1 cellular context compared by ENCODE assay signal in the genomic region with DNA sequence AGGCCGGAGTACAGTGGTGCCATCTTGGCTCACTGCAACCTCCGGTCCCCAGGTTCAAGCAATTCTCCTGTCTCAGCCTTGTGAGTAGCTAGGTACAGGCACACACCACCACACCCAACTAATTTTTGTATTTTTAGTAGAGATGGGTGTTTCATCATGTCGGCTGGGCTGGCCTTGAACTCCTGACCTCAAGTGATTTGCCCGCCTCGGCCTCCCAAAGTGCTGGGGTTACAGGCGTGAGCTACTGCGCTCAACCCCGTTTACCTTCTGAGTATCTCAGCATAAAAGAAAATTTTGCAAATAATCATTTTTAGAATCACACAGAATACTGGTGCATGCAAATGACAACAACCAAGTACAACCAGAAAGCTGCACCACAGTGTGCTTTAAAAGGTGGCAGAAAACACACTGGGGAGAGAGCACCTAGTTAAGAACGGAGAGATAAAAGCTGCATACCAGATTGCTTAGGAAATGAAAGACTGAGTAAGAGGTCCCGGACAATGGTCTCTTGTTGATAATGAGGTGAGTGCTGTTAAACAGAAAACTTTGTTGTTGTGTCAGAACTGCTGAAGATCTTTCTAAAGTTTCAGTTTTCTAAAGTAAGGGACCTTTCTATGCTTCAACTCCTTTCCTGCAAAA.
TF ChIP-seq lines count a peak whose summit lies in the region.

No MANE protein-coding gene starts in this region.

TF ChIP-seq in HepG2, 621 proteins besides CTCF, POLR2A, EP300 and RAD21 (continued from another document and continues in another):
- TF ChIP-seq, protein P1, sequence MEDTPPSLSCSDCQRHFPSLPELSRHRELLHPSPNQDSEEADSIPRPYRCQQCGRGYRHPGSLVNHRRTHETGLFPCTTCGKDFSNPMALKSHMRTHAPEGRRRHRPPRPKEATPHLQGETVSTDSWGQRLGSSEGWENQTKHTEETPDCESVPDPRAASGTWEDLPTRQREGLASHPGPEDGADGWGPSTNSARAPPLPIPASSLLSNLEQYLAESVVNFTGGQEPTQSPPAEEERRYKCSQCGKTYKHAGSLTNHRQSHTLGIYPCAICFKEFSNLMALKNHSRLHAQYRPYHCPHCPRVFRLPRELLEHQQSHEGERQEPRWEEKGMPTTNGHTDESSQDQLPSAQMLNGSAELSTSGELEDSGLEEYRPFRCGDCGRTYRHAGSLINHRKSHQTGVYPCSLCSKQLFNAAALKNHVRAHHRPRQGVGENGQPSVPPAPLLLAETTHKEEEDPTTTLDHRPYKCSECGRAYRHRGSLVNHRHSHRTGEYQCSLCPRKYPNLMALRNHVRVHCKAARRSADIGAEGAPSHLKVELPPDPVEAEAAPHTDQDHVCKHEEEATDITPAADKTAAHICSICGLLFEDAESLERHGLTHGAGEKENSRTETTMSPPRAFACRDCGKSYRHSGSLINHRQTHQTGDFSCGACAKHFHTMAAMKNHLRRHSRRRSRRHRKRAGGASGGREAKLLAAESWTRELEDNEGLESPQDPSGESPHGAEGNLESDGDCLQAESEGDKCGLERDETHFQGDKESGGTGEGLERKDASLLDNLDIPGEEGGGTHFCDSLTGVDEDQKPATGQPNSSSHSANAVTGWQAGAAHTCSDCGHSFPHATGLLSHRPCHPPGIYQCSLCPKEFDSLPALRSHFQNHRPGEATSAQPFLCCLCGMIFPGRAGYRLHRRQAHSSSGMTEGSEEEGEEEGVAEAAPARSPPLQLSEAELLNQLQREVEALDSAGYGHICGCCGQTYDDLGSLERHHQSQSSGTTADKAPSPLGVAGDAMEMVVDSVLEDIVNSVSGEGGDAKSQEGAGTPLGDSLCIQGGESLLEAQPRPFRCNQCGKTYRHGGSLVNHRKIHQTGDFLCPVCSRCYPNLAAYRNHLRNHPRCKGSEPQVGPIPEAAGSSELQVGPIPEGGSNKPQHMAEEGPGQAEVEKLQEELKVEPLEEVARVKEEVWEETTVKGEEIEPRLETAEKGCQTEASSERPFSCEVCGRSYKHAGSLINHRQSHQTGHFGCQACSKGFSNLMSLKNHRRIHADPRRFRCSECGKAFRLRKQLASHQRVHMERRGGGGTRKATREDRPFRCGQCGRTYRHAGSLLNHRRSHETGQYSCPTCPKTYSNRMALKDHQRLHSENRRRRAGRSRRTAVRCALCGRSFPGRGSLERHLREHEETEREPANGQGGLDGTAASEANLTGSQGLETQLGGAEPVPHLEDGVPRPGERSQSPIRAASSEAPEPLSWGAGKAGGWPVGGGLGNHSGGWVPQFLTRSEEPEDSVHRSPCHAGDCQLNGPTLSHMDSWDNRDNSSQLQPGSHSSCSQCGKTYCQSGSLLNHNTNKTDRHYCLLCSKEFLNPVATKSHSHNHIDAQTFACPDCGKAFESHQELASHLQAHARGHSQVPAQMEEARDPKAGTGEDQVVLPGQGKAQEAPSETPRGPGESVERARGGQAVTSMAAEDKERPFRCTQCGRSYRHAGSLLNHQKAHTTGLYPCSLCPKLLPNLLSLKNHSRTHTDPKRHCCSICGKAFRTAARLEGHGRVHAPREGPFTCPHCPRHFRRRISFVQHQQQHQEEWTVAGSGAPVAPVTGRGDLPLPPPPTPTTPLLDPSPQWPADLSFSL (CRISPR knock-in tag; IDR thresholded peaks at IDR 0.05): 0 out of 2 replicates have a peak, but pooled peaks have one; percentile 38
- TF ChIP-seq, protein P2, sequence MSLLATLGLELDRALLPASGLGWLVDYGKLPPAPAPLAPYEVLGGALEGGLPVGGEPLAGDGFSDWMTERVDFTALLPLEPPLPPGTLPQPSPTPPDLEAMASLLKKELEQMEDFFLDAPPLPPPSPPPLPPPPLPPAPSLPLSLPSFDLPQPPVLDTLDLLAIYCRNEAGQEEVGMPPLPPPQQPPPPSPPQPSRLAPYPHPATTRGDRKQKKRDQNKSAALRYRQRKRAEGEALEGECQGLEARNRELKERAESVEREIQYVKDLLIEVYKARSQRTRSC (CRISPR knock-in tag; IDR thresholded peaks at IDR 0.05; ENCODE audit: low read depth): no peak
- TF ChIP-seq HDAC1 (CRISPR knock-in tag; IDR thresholded peaks at IDR 0.05) (0 out of 2 replicates have a peak, but pooled peaks have one; percentile 21), IRX3 (CRISPR knock-in tag; IDR thresholded peaks at IDR 0.05; ENCODE audit: borderline replicate concordance, low read depth) (no peak), NR3C1 (CRISPR knock-in tag; IDR thresholded peaks at IDR 0.05) (no peak), SOX13 (IDR thresholded peaks at IDR 0.05) (0 out of 2 replicates have a peak, but pooled peaks have one; percentile 29), SOX13 (CRISPR knock-in tag; conservative IDR thresholded peaks at IDR 0.05 in 1 of 2, IDR thresholded peaks at IDR 0.05 in 1 of 2) (peak in 1 of 2 experiments; percentile 65; a peak in 1 of 4 replicates), KAT8 (CRISPR knock-in tag; IDR thresholded peaks at IDR 0.05) (peak; percentile 30; the same call in 1 of the 2 replicates), SIX4 (CRISPR knock-in tag; IDR thresholded peaks at IDR 0.05) (no peak), HNF4A (CRISPR knock-in tag; IDR thresholded peaks at IDR 0.05) (0 out of 2 replicates have a peak, but pooled peaks have one; percentile 4), ELF3 (CRISPR knock-in tag; IDR thresholded peaks at IDR 0.05) (peak; percentile 41; the same call in 1 of the 2 replicates), ZNF614 (CRISPR knock-in tag; IDR thresholded peaks at IDR 0.05; ENCODE audit: borderline replicate concordance) (peak; percentile 18; the same call in 1 of the 2 replicates), KLF11 (CRISPR knock-in tag; IDR thresholded peaks at IDR 0.05) (no peak), NR2F6 (IDR thresholded peaks at IDR 0.05) (peak; percentile 87), NR2F6 (CRISPR knock-in tag; IDR thresholded peaks at IDR 0.05) (peak; percentile 87), GTF3A (CRISPR knock-in tag; conservative IDR thresholded peaks at IDR 0.05) (no peak), TP53 (CRISPR knock-in tag; conservative IDR thresholded peaks at IDR 0.05) (no peak), SP5 (CRISPR knock-in tag; IDR thresholded peaks at IDR 0.05; ENCODE audit: borderline replicate concordance, low read depth) (no peak), ZNF7 (CRISPR knock-in tag; IDR thresholded peaks at IDR 0.05) (peak; percentile 99), TEAD2 (CRISPR knock-in tag; IDR thresholded peaks at IDR 0.05) (no peak)
- TF ChIP-seq, protein P3, sequence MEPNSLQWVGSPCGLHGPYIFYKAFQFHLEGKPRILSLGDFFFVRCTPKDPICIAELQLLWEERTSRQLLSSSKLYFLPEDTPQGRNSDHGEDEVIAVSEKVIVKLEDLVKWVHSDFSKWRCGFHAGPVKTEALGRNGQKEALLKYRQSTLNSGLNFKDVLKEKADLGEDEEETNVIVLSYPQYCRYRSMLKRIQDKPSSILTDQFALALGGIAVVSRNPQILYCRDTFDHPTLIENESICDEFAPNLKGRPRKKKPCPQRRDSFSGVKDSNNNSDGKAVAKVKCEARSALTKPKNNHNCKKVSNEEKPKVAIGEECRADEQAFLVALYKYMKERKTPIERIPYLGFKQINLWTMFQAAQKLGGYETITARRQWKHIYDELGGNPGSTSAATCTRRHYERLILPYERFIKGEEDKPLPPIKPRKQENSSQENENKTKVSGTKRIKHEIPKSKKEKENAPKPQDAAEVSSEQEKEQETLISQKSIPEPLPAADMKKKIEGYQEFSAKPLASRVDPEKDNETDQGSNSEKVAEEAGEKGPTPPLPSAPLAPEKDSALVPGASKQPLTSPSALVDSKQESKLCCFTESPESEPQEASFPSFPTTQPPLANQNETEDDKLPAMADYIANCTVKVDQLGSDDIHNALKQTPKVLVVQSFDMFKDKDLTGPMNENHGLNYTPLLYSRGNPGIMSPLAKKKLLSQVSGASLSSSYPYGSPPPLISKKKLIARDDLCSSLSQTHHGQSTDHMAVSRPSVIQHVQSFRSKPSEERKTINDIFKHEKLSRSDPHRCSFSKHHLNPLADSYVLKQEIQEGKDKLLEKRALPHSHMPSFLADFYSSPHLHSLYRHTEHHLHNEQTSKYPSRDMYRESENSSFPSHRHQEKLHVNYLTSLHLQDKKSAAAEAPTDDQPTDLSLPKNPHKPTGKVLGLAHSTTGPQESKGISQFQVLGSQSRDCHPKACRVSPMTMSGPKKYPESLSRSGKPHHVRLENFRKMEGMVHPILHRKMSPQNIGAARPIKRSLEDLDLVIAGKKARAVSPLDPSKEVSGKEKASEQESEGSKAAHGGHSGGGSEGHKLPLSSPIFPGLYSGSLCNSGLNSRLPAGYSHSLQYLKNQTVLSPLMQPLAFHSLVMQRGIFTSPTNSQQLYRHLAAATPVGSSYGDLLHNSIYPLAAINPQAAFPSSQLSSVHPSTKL (CRISPR knock-in tag; IDR thresholded peaks at IDR 0.05): peak; percentile 48; the same call in 1 of the 2 replicates
- TF ChIP-seq, protein P4, sequence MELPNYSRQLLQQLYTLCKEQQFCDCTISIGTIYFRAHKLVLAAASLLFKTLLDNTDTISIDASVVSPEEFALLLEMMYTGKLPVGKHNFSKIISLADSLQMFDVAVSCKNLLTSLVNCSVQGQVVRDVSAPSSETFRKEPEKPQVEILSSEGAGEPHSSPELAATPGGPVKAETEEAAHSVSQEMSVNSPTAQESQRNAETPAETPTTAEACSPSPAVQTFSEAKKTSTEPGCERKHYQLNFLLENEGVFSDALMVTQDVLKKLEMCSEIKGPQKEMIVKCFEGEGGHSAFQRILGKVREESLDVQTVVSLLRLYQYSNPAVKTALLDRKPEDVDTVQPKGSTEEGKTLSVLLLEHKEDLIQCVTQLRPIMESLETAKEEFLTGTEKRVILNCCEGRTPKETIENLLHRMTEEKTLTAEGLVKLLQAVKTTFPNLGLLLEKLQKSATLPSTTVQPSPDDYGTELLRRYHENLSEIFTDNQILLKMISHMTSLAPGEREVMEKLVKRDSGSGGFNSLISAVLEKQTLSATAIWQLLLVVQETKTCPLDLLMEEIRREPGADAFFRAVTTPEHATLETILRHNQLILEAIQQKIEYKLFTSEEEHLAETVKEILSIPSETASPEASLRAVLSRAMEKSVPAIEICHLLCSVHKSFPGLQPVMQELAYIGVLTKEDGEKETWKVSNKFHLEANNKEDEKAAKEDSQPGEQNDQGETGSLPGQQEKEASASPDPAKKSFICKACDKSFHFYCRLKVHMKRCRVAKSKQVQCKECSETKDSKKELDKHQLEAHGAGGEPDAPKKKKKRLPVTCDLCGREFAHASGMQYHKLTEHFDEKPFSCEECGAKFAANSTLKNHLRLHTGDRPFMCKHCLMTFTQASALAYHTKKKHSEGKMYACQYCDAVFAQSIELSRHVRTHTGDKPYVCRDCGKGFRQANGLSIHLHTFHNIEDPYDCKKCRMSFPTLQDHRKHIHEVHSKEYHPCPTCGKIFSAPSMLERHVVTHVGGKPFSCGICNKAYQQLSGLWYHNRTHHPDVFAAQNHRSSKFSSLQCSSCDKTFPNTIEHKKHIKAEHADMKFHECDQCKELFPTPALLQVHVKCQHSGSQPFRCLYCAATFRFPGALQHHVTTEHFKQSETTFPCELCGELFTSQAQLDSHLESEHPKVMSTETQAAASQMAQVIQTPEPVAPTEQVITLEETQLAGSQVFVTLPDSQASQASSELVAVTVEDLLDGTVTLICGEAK (IDR thresholded peaks at IDR 0.05): no peak
- TF ChIP-seq, protein P4 (CRISPR knock-in tag; IDR thresholded peaks at IDR 0.05): no peak
- TF ChIP-seq, protein P5, sequence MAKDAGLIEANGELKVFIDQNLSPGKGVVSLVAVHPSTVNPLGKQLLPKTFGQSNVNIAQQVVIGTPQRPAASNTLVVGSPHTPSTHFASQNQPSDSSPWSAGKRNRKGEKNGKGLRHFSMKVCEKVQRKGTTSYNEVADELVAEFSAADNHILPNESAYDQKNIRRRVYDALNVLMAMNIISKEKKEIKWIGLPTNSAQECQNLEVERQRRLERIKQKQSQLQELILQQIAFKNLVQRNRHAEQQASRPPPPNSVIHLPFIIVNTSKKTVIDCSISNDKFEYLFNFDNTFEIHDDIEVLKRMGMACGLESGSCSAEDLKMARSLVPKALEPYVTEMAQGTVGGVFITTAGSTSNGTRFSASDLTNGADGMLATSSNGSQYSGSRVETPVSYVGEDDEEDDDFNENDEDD (CRISPR knock-in tag; IDR thresholded peaks at IDR 0.05; ENCODE audit: borderline replicate concordance): no peak
- TF ChIP-seq, protein P6, sequence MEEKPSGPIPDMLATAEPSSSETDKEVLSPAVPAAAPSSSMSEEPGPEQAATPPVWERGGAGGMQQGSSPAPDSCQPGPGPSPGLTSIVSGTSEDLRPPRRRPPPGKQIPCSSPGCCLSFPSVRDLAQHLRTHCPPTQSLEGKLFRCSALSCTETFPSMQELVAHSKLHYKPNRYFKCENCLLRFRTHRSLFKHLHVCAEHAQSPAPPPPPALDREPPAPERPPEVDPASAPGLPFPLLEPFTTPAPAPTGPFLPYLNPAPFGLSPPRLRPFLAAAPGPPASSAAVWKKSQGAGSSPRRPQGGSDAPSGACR (CRISPR knock-in tag; IDR thresholded peaks at IDR 0.05): no peak
